ENCODE assay signal across 14 cellular contexts in the genomic region with DNA sequence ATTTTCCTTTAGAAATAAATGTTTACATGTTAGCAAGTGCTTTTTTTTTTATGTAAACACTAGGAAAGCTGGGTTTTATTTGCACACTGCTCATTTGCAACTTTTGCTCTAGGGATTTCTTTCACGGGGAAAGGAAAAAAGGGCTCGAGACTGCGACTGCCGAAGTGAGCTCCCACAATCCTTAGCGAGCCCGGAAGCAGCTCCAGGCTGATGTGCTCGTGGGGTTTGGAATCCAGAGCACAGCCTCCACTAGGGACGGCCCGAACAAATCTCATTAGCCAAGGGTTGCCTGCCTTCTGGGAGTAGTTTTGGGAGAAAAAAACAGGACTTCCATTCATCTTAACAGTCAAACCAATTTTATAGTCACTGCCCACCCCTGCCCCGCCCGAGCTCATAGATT.
DNase-seq lines count a peak whose midpoint lies in the region; ATAC-seq, FAIRE-seq and TF ChIP-seq lines count a peak whose summit lies in the region.
"Had no signal": no experiment of that assay in that cellular context is flagged by ENCODE, and none has a peak within 500 bp of the region (broad histone marks: within the 10 kb centered on the region; RNA-seq: fewer than 3 reads in every experiment).

No MANE protein-coding gene starts in this region.

- in situ Hi-C loops in K562 (cut with MboI) = no loop called here

- H4K91ac ChIP-seq in mesenchymal stem cell (ENCODE audit: low read length) = no peak overlapping the region

- H2AFZ ChIP-seq in SK-N-SH (ENCODE audit: low read depth) = peak overlapping the region; percentile 62; the same call in 1 of the 2 replicates
- peak overlapping the region; percentile 92 for H2AFZ ChIP-seq in K562 (ENCODE audit: low read depth, low read length)
- no peak overlapping the region for H2AFZ ChIP-seq in mesenchymal stem cell (ENCODE audit: low read depth, low read length)

- H3K14ac ChIP-seq in mesenchymal stem cell (ENCODE audit: low read length in 2 of 2) = no peak overlapping the region

- H4K20me1 ChIP-seq in SK-N-SH (ENCODE audit: insufficient read depth) (no peaks in the 10 kb centered on the region), K562 (replicated peaks; ENCODE audit: control insufficient read depth, insufficient read depth, low read length) (no peaks in the 10 kb centered on the region)

- peaks cover 11% of the 10 kb centered on the region for H3K27me3 Mint-ChIP-seq in activated naive CD8-positive, alpha-beta T cell treated with anti-CD3 and anti-CD28 coated beads for 36 hours

- H3K4me1 ChIP-seq in SK-N-SH (ENCODE audit: control insufficient read depth in 1 of 2, insufficient read depth in 2 of 2, low read depth in 1 of 2, low read length in 1 of 2) (peaks cover 0 to 5% of the 10 kb centered on the region in 2 experiments; a peak in 1 of 4 replicates), K562 (replicated peaks in 1 of 2; ENCODE audit: control insufficient read depth in 2 of 2, insufficient read depth in 2 of 2, low read length in 2 of 2) (peaks cover 4 to 25% of the 10 kb centered on the region in 2 experiments), mesenchymal stem cell (ENCODE audit: control insufficient read depth, insufficient read depth, low read depth, low read length) (peaks cover 2% of the 10 kb centered on the region), tibial artery (no peaks in the 10 kb centered on the region)
- H3K4me1 ChIP-seq: right atrium auricular region had no signal

- POLR2A ChIA-PET in SK-N-SH (lab: Yijun Ruan, JAX) (no interaction called here), K562 (lab: Yijun Ruan, JAX) (no interaction called here)

- H3K4me3 ChIP-seq in SK-N-SH (ENCODE audit: low read depth in 2 of 2, low read length in 1 of 2) (peak overlapping the region in 1 of 2 experiments; percentile 21; a peak in 1 of 4 replicates), K562 (peak overlapping the region; percentile 13; the same call in 1 of the 2 replicates), mesenchymal stem cell (ENCODE audit: insufficient read depth in 1 of 2, low read depth in 1 of 2, low read length in 2 of 2) (peak overlapping the region in 1 of 2 experiments; percentile 49), tibial artery (peak overlapping the region; percentile 29 to 43)

- H3K4me1 Mint-ChIP-seq in activated naive CD8-positive, alpha-beta T cell treated with anti-CD3 and anti-CD28 coated beads for 36 hours = no peaks in the 10 kb centered on the region
- H3K4me1 Mint-ChIP-seq: natural killer cell had no signal

- H3K9me3 ChIP-seq in SK-N-SH (no peaks in the 10 kb centered on the region), K562 (replicated peaks; ENCODE audit: control insufficient read depth, insufficient read depth, low read depth, low read length) (no peaks in the 10 kb centered on the region), mesenchymal stem cell (ENCODE audit: control insufficient read depth, low read length) (no peaks in the 10 kb centered on the region), tibial artery (no peaks in the 10 kb centered on the region)
- H3K9me3 ChIP-seq: right atrium auricular region had no signal

- no peak overlapping the region for H2BK15ac ChIP-seq in mesenchymal stem cell (ENCODE audit: low read depth, poor library complexity, severe bottlenecking)

- no peaks in the 10 kb centered on the region for H3K9me1 ChIP-seq in K562 (ENCODE audit: control insufficient read depth, insufficient read depth, low read length)

- H3K4ac ChIP-seq in mesenchymal stem cell (ENCODE audit: low read depth in 1 of 2, low read length in 2 of 2) = no peak overlapping the region

- BruUV-seq in K562 (replicated peaks; lab: Mats Ljungman, UMichigan) = no TSS peak

- no peak for ATAC-seq in SK-N-SH treated with all-trans-retinoic acid at 6 μM for 48 hours
- ATAC-seq in K562 = peak; percentile 74
- ATAC-seq in HG02970 (IDR thresholded peaks at IDR 0.05; ENCODE audit: low FRiP score, unreplicated experiment) = no peak
- ATAC-seq: left lobe of liver, natural killer cell had no signal

- H3K36me3 Mint-ChIP-seq in activated naive CD8-positive, alpha-beta T cell treated with anti-CD3 and anti-CD28 coated beads for 36 hours = no peaks in the 10 kb centered on the region
- H3K36me3 Mint-ChIP-seq: brain, natural killer cell had no signal

- no peaks in the 10 kb centered on the region for H3K79me1 ChIP-seq in mesenchymal stem cell (replicated peaks; ENCODE audit: low read length, poor library complexity, severe bottlenecking)

- H3F3A ChIP-seq in SK-N-SH (replicated peaks; ENCODE audit: insufficient read depth) = no peaks in the 10 kb centered on the region

- H3K4me3 Mint-ChIP-seq in activated naive CD8-positive, alpha-beta T cell treated with anti-CD3 and anti-CD28 coated beads for 36 hours = no peak overlapping the region
- H3K4me3 Mint-ChIP-seq: brain, natural killer cell had no signal

- DNase-seq in SK-N-SH (peak; percentile 30), K562 (ENCODE audit: extremely low read depth in 1 of 4, low spot score in 3 of 4) (peak; percentile 25 to 32 (median 30)), mesenchymal stem cell (no peak), tibial artery (no peak)
- no peak for DNase-seq in effector CD8-positive, alpha-beta T cell (lab: John Stamatoyannopoulos, UW)
- no peak for DNase-seq in activated naive CD8-positive, alpha-beta T cell treated with anti-CD3 and anti-CD28 coated beads for 36 hours
- DNase-seq: hippocampal formation, natural killer cell had no signal

- no peak for TF ChIP-seq CTCF in SK-N-SH (IDR thresholded peaks at IDR 0.05)
- no peak for TF ChIP-seq CTCF in K562 (IDR thresholded peaks at IDR 0.05 in 2 of 3, conservative IDR thresholded peaks at IDR 0.05 in 1 of 3; ENCODE audit: insufficient read depth in 2 of 3, low read depth in 1 of 3, low read length in 3 of 3)
- no peak for TF ChIP-seq CTCF in tibial artery (IDR thresholded peaks at IDR 0.05)

- H3K9ac ChIP-seq in SK-N-SH (no peak overlapping the region), K562 (ENCODE audit: insufficient read depth in 1 of 2, low read depth in 2 of 2, low read length in 2 of 2) (no peak overlapping the region), mesenchymal stem cell (ENCODE audit: low read length) (peak overlapping the region; percentile 27)

- 25% methylated on average over 11 of the region's 11 CpGs for WGBS in SK-N-SH (ENCODE audit: low lambda C conversion rate)
- WGBS in K562 (ENCODE audit: insufficient coverage, low coverage, missing lambda C conversion rate) = 23% methylated on average over 11 of the region's 11 CpGs
- WGBS in mesenchymal stem cell = 90% methylated on average over 9 of the region's 11 CpGs

- intact Hi-C loops in K562 (cut with micrococcal nuclease) (no loop called here), tibial artery (cut with DNase I; ENCODE audit: low total_unique reads) (no loop called here)

- H3K9me2 ChIP-seq in SK-N-SH = no peaks in the 10 kb centered on the region

- H2BK120ac ChIP-seq in mesenchymal stem cell (ENCODE audit: low read depth, low read length) = no peak overlapping the region

- H2AK5ac ChIP-seq in mesenchymal stem cell (ENCODE audit: low read length, severe bottlenecking) = no peak overlapping the region

- H3K36me3 ChIP-seq in SK-N-SH (replicated peaks in 1 of 2; ENCODE audit: control insufficient read depth in 1 of 2, insufficient read depth in 2 of 2, low read length in 1 of 2) = no peaks in the 10 kb centered on the region
- no peaks in the 10 kb centered on the region for H3K36me3 ChIP-seq in K562 (ENCODE audit: control insufficient read depth, insufficient read depth, low read length)
- H3K36me3 ChIP-seq in mesenchymal stem cell (ENCODE audit: control insufficient read depth in 1 of 2, insufficient read depth in 2 of 2, low read depth in 1 of 2, low read length in 2 of 2) = no peaks in the 10 kb centered on the region
- H3K36me3 ChIP-seq in tibial artery = no peaks in the 10 kb centered on the region
- H3K36me3 ChIP-seq: right atrium auricular region had no signal

- no peak overlapping the region for H3K18ac ChIP-seq in mesenchymal stem cell (ENCODE audit: low read depth in 1 of 2, low read length in 2 of 2)

- peak overlapping the region; percentile 38; the same call in 1 of the 2 replicates for H3K4me2 ChIP-seq in SK-N-SH
- peak overlapping the region; percentile 72 for H3K4me2 ChIP-seq in K562 (ENCODE audit: insufficient read depth, low read length)
- H3K4me2 ChIP-seq in mesenchymal stem cell (ENCODE audit: low read length, poor library complexity, severe bottlenecking) = no peak overlapping the region

- no peak overlapping the region for H2BK12ac ChIP-seq in mesenchymal stem cell (ENCODE audit: low read length in 2 of 2)

- no peaks in the 10 kb centered on the region for H3K9me3 Mint-ChIP-seq in activated naive CD8-positive, alpha-beta T cell treated with anti-CD3 and anti-CD28 coated beads for 36 hours
- H3K9me3 Mint-ChIP-seq: brain, natural killer cell had no signal

- H3K27ac ChIP-seq in SK-N-SH (ENCODE audit: low read depth in 2 of 2, low read length in 1 of 2) (no peak overlapping the region), K562 (ENCODE audit: extremely low read depth, low read depth, low read length) (no peak overlapping the region), mesenchymal stem cell (ENCODE audit: low read length, poor library complexity, severe bottlenecking) (no peak overlapping the region), tibial artery (peak overlapping the region in 1 of 2 donors; percentile 19)
- H3K27ac ChIP-seq: right atrium auricular region had no signal

- no peak for TF ChIP-seq POLR2A in K562 (conservative IDR thresholded peaks at IDR 0.05)

- H3K79me2 ChIP-seq in SK-N-SH (ENCODE audit: insufficient read depth) (no peaks in the 10 kb centered on the region), K562 (ENCODE audit: control insufficient read depth, insufficient read depth, low read length) (no peaks in the 10 kb centered on the region)

- no peak overlapping the region for H3K23ac ChIP-seq in mesenchymal stem cell (ENCODE audit: low read length in 2 of 2)

- TF ChIP-seq EP300 in SK-N-SH (IDR thresholded peaks at IDR 0.05; ENCODE audit: borderline replicate concordance in 1 of 2, low read depth in 1 of 2, low read length in 1 of 2) (no peak), K562 (IDR thresholded peaks at IDR 0.05; ENCODE audit: low read length) (no peak)

- H3K27me3 ChIP-seq in SK-N-SH (ENCODE audit: insufficient read depth) (no peaks in the 10 kb centered on the region; the same call in 1 of the 2 replicates), K562 (ENCODE audit: control insufficient read depth in 2 of 2, insufficient read depth in 2 of 2, low read length in 2 of 2) (peaks cover 0 to 4% of the 10 kb centered on the region in 2 experiments; a peak in 1 of 5 replicates), mesenchymal stem cell (ENCODE audit: control insufficient read depth in 1 of 2, insufficient read depth in 1 of 2, low read length in 2 of 2) (peaks cover 0 to 18% of the 10 kb centered on the region in 2 experiments), tibial artery (no peaks in the 10 kb centered on the region)
- H3K27me3 ChIP-seq: right atrium auricular region had no signal

- FAIRE-seq in K562 (lab: Jason Lieb, UNC) = no peak
- FAIRE-seq: A204.1 had no signal

- TF ChIP-seq RAD21 in SK-N-SH (IDR thresholded peaks at IDR 0.05; ENCODE audit: low read length) (no peak), K562 (CRISPR knock-in tag; conservative IDR thresholded peaks at IDR 0.05 in 1 of 2, IDR thresholded peaks at IDR 0.05 in 1 of 2) (no peak)

- CTCF ChIA-PET in SK-N-SH (lab: Yijun Ruan, JAX) = interaction anchor here (0.5 to 1.1 kb wide), 3 partner anchors 10 to 661 kb away, joined by 3 read pairs; no protein-coding TSS in a partner anchor
- CTCF ChIA-PET in K562 (lab: Yijun Ruan, JAX; ENCODE audit: low intra/inter-chr PET ratio) = no interaction called here

- no peak overlapping the region for H2BK5ac ChIP-seq in mesenchymal stem cell (ENCODE audit: low read depth, low read length, poor library complexity, severe bottlenecking)

- H4K8ac ChIP-seq in mesenchymal stem cell (ENCODE audit: low read length) = no peak overlapping the region

- no peak overlapping the region for H3K27ac Mint-ChIP-seq in activated naive CD8-positive, alpha-beta T cell treated with anti-CD3 and anti-CD28 coated beads for 36 hours
- H3K27ac Mint-ChIP-seq: brain, natural killer cell had no signal

Comparison
In these comparisons a context has a peak if more than half of its experiments do, and no peak if none do; other contexts are left out.
1. DNase-seq: peak in SK-N-SH (single experiment) and K562 (4 of 4); none in mesenchymal stem cell (single experiment), tibial artery (0 of 2), effector CD8-positive, alpha-beta T cell (single experiment) and activated naive CD8-positive, alpha-beta T cell treated with anti-CD3 and anti-CD28 coated beads for 36 hours (single experiment).